In the genomic region with DNA sequence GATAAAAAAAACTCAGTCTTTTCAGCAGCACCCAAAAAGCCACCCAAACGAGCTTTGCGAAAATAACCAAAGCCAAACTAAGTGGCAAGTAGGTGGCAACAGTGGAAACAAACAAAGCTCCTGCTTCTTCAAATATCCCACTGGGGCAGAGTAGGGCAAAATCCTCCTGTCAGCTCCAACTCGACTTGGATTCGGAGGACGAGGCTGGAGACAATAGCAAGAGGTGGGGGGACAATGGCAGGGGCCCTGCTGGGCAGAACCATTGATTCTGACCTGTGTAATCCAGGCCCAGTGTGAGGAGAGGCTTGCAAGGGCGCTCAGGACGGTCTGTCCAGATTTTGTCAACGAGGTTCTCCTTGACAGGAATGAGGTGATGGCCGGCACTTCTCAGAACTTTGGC, we compare ENCODE assay signal across 25 cellular contexts. TPM values are rescaled to one million over a fixed set of nuclear protein-coding genes. Genes with fewer than 3 reads are reported as not detected.
DNase-seq lines count a peak whose midpoint lies in the region; ATAC-seq, FAIRE-seq and TF ChIP-seq lines count a peak whose summit lies in the region.
"Had no signal": no experiment of that assay in that cellular context is flagged by ENCODE, and none has a peak within 500 bp of the region (broad histone marks: within the 10 kb centered on the region; RNA-seq: fewer than 3 reads in every experiment).

No MANE protein-coding gene starts in this region.

- no peak for FAIRE-seq in urothelium cell line (lab: Jason Lieb, UNC)
- FAIRE-seq: GM12891, HTR-8/SVneo had no signal

- H3K9me3 Mint-ChIP-seq in effector memory CD8-positive, alpha-beta T cell, result no peaks in the 10 kb centered on the region
- H3K9me3 Mint-ChIP-seq in neural progenitor cell (no peaks in the 10 kb centered on the region), type B pancreatic cell (no peaks in the 10 kb centered on the region)
- no peaks in the 10 kb centered on the region for H3K9me3 Mint-ChIP-seq in activated CD4-positive, alpha-beta memory T cell treated with anti-CD3 and anti-CD28 coated beads, Interleukin-2, amount 10 ng/mL, durations not matched to agents 7 days and 5 days
- H3K9me3 Mint-ChIP-seq: CD8-positive, alpha-beta memory T cell had no signal

- H3K4me2 ChIP-seq in neural progenitor cell, result peak overlapping the region; percentile 37
- H3K4me2 ChIP-seq: BLaER1 treated with 17β-estradiol and CSF1 and Interleukin-3, amounts not matched to agents 10 nM and 100 nM had no signal

- no peak for ATAC-seq in effector memory CD8-positive, alpha-beta T cell (replicated peaks)
- no peak for ATAC-seq in GM18861 (IDR thresholded peaks at IDR 0.05; ENCODE audit: unreplicated experiment)
- ATAC-seq: Panc1 had no signal

- no peak overlapping the region for H3K9ac ChIP-seq in neural progenitor cell
- H3K9ac ChIP-seq: BLaER1 treated with 17β-estradiol and CSF1 and Interleukin-3, amounts not matched to agents 10 nM and 100 nM; GM23248 had no signal

- POLR2A ChIA-PET in activated CD4-positive, alpha-beta memory T cell treated with anti-CD3 and anti-CD28 coated beads, Interleukin-2, amount 10 ng/mL, durations not matched to agents 7 days and 5 days (lab: Charles Lee), result interaction anchor here (2.2 kb wide), 1 partner anchor 15 kb away, joined by 6 read pairs; no protein-coding TSS in a partner anchor

- H3K4me3 Mint-ChIP-seq in effector memory CD8-positive, alpha-beta T cell, result no peak overlapping the region
- H3K4me3 Mint-ChIP-seq in neural progenitor cell, result no peak overlapping the region
- no peak overlapping the region for H3K4me3 Mint-ChIP-seq in type B pancreatic cell
- no peak overlapping the region for H3K4me3 Mint-ChIP-seq in activated CD4-positive, alpha-beta memory T cell treated with anti-CD3 and anti-CD28 coated beads, Interleukin-2, amount 10 ng/mL, durations not matched to agents 7 days and 5 days
- H3K4me3 Mint-ChIP-seq: CD8-positive, alpha-beta memory T cell had no signal

- no peaks in the 10 kb centered on the region for H4K20me1 ChIP-seq in neural progenitor cell (ENCODE audit: low read depth)

- CTCF ChIA-PET in activated CD4-positive, alpha-beta memory T cell treated with anti-CD3 and anti-CD28 coated beads, Interleukin-2, amount 10 ng/mL, durations not matched to agents 7 days and 5 days (lab: Charles Lee), result no interaction called here

- H2AFZ ChIP-seq in neural progenitor cell (replicated peaks), result no peak overlapping the region
- H2AFZ ChIP-seq: GM23248 had no signal

- H3K36me3 Mint-ChIP-seq in effector memory CD8-positive, alpha-beta T cell (ENCODE audit: insufficient read depth), result peaks cover 37% of the 10 kb centered on the region
- H3K36me3 Mint-ChIP-seq in neural progenitor cell (peaks cover 38% of the 10 kb centered on the region), type B pancreatic cell (peaks cover 45% of the 10 kb centered on the region)
- peaks cover 79% of the 10 kb centered on the region for H3K36me3 Mint-ChIP-seq in activated CD4-positive, alpha-beta memory T cell treated with anti-CD3 and anti-CD28 coated beads, Interleukin-2, amount 10 ng/mL, durations not matched to agents 7 days and 5 days (ENCODE audit: low read depth)

- no peaks in the 10 kb centered on the region for H3K27me3 ChIP-seq in neural progenitor cell
- H3K27me3 ChIP-seq: BLaER1 treated with 17β-estradiol and CSF1 and Interleukin-3, amounts not matched to agents 10 nM and 100 nM had no signal

- TF ChIP-seq CTCF in neural progenitor cell (IDR thresholded peaks at IDR 0.05) (no peak), type B pancreatic cell (conservative IDR thresholded peaks at IDR 0.05) (no peak)

- no peaks in the 10 kb centered on the region for H3K36me3 ChIP-seq in neural progenitor cell

- H3K4me1 ChIP-seq in neural progenitor cell, result peaks cover 24% of the 10 kb centered on the region

- peaks cover 24 to 43% of the 10 kb centered on the region in 2 donors for H3K4me1 Mint-ChIP-seq in effector memory CD8-positive, alpha-beta T cell (ENCODE audit: low read depth in 2 of 2)
- H3K4me1 Mint-ChIP-seq in neural progenitor cell, result peaks cover 33% of the 10 kb centered on the region
- peaks cover 43% of the 10 kb centered on the region for H3K4me1 Mint-ChIP-seq in type B pancreatic cell (ENCODE audit: unreplicated experiment)
- peaks cover 54% of the 10 kb centered on the region for H3K4me1 Mint-ChIP-seq in activated CD4-positive, alpha-beta memory T cell treated with anti-CD3 and anti-CD28 coated beads, Interleukin-2, amount 10 ng/mL, durations not matched to agents 7 days and 5 days

- H3K27ac Mint-ChIP-seq in effector memory CD8-positive, alpha-beta T cell, result peak overlapping the region; percentile 13 to 50
- no peak overlapping the region for H3K27ac Mint-ChIP-seq in neural progenitor cell
- peak overlapping the region; percentile 12 for H3K27ac Mint-ChIP-seq in type B pancreatic cell
- no peak overlapping the region for H3K27ac Mint-ChIP-seq in activated CD4-positive, alpha-beta memory T cell treated with anti-CD3 and anti-CD28 coated beads, Interleukin-2, amount 10 ng/mL, durations not matched to agents 7 days and 5 days

- no peaks in the 10 kb centered on the region for H3K27me3 Mint-ChIP-seq in effector memory CD8-positive, alpha-beta T cell
- H3K27me3 Mint-ChIP-seq in neural progenitor cell (ENCODE audit: insufficient read depth, low read depth) (no peaks in the 10 kb centered on the region), type B pancreatic cell (no peaks in the 10 kb centered on the region)
- H3K27me3 Mint-ChIP-seq in activated CD4-positive, alpha-beta memory T cell treated with anti-CD3 and anti-CD28 coated beads, Interleukin-2, amount 10 ng/mL, durations not matched to agents 7 days and 5 days, result no peaks in the 10 kb centered on the region
- H3K27me3 Mint-ChIP-seq: CD8-positive, alpha-beta memory T cell had no signal

- no peaks in the 10 kb centered on the region for H3K9me3 ChIP-seq in neural progenitor cell (ENCODE audit: low read depth)
- H3K9me3 ChIP-seq: BLaER1 treated with 17β-estradiol and CSF1 and Interleukin-3, amounts not matched to agents 10 nM and 100 nM had no signal

- H3K27ac ChIP-seq in neural progenitor cell, result no peak overlapping the region
- H3K27ac ChIP-seq: GM23248 had no signal

- H3K4me3 ChIP-seq in neural progenitor cell, result no peak overlapping the region
- H3K4me3 ChIP-seq: BLaER1 treated with 17β-estradiol and CSF1 and Interleukin-3, amounts not matched to agents 10 nM and 100 nM; GM23248 had no signal

- H3K79me2 ChIP-seq in neural progenitor cell (ENCODE audit: low read depth), result no peaks in the 10 kb centered on the region

- peak; percentile 47 for DNase-seq in activated CD8-positive, alpha-beta memory T cell treated with anti-CD3 and anti-CD28 coated beads for 24 hours
- DNase-seq in activated CD8-positive, alpha-beta memory T cell treated with anti-CD3 and anti-CD28 coated beads, Interleukin-2, amount 50 U/mL, for 4 hours, result no peak
- DNase-seq in effector memory CD8-positive, alpha-beta T cell, result no peak
- peak; percentile 20 for DNase-seq in neural progenitor cell (ENCODE audit: low spot score)
- no peak for DNase-seq in type B pancreatic cell (ENCODE audit: extremely low spot score, unreplicated experiment)
- DNase-seq in urothelium cell line (ENCODE audit: low spot score), result no peak
- no peak for DNase-seq in activated CD4-positive, alpha-beta memory T cell treated with anti-CD3 and anti-CD28 coated beads, Interleukin-2, amount 10 ng/mL, durations not matched to agents 7 days and 5 days
- DNase-seq: 8988T; Calu3; CD8-positive, alpha-beta memory T cell; DMS153; GM23248; HCEC 1CT; NCI-H1105 treated with DMSO at 0.1 percent for 48 hours; NCI-H1694; NCI-H2081; NCI-H2171; NCI-H345; NCI-H524; NCI-H774 had no signal

- peaks cover 25% of the 10 kb centered on the region for H3F3A ChIP-seq in neural progenitor cell (ENCODE audit: low read depth)

RNA-seq across cellular contexts. Expression of gene XPNPEP1, which starts 35.5 kb away (rescaled TPM):
- 94.8 and 113 TPM in 2 replicates for total RNA-seq in neural progenitor cell (ENCODE audit: low replicate concordance)
- total RNA-seq in type B pancreatic cell (ENCODE audit: low replicate concordance), result 50.1 and 76.6 TPM in 2 replicates
- total RNA-seq in activated CD4-positive, alpha-beta memory T cell treated with anti-CD3 and anti-CD28 coated beads, Interleukin-2, amount 10 ng/mL, durations not matched to agents 7 days and 5 days, result 10 to 100 TPM; 78.7 to 90.3 TPM

Comparison
In these comparisons a context has a peak if more than half of its experiments do, and no peak if none do; other contexts are left out.
1. DNase-seq: peak in activated CD8-positive, alpha-beta memory T cell treated with anti-CD3 and anti-CD28 coated beads for 24 hours (single experiment) and neural progenitor cell (single experiment); none in activated CD8-positive, alpha-beta memory T cell treated with anti-CD3 and anti-CD28 coated beads, Interleukin-2, amount 50 U/mL, for 4 hours (single experiment), effector memory CD8-positive, alpha-beta T cell (0 of 3), type B pancreatic cell (single experiment), urothelium cell line (single experiment) and activated CD4-positive, alpha-beta memory T cell treated with anti-CD3 and anti-CD28 coated beads, Interleukin-2, amount 10 ng/mL, durations not matched to agents 7 days and 5 days (single experiment).
2. H3K27ac Mint-ChIP-seq: peak in effector memory CD8-positive, alpha-beta T cell (2 of 2) and type B pancreatic cell (single experiment); none in neural progenitor cell (single experiment) and activated CD4-positive, alpha-beta memory T cell treated with anti-CD3 and anti-CD28 coated beads, Interleukin-2, amount 10 ng/mL, durations not matched to agents 7 days and 5 days (single experiment).